ENCODE assay signal across 8 cellular contexts in the genomic region with DNA sequence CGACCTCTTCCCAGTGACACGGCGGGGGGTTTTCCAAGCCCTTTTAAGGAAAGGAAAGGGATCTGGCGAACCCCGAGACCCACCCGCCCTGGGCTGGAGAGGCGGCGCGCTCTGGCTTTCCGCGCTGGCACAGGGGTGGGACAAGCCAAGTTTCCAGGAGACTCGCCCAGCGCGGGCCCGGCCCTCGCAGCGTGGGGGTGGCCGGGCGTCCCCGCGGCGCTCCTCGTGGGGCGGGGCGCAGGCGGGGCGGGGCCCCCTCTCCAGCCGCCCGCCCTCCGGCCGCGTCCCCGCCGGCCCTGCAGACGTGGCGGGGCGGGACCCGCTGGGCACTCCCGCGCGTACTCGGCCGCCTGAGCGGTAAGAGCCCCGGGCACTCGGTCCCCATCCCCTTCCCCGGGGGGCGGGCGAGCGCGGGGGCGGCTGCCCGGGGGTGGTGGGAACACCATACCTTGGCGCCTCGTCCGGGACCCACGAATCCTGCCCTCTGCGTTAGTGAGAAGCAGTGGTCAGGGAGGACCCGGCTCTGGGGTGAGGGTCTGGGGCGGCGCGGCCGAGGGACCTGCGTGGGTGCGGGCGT. TPM values are rescaled to one million over a fixed set of nuclear protein-coding genes. Genes with fewer than 3 reads are reported as not detected.
A peak's percentile ranks its signal among the peaks of the same experiment; 100 is the strongest.
DNase-seq lines count a peak whose midpoint lies in the region; ATAC-seq lines count a peak whose summit lies in the region.

TSS of gene FAM114A1 (plus strand) at position 329 of the 577 bp plus-strand sequence. CDS start 10,273 bp downstream, outside the sequence.

- no peaks in the 10 kb centered on the region for H3K79me1 ChIP-seq in neuronal stem cell (ENCODE audit: low read depth, low read length)

- H3K36me3 ChIP-seq in BLaER1, result no peaks in the 10 kb centered on the region
- H3K36me3 ChIP-seq in adipocyte (ENCODE audit: control insufficient read depth, insufficient read depth, low read length, severe bottlenecking), result peaks cover 15% of the 10 kb centered on the region
- H3K36me3 ChIP-seq in neuronal stem cell (replicated peaks in 1 of 2; ENCODE audit: control insufficient read depth in 2 of 2, insufficient read depth in 2 of 2, low read length in 2 of 2), result peaks cover 0 to 3% of the 10 kb centered on the region in 2 donors

- WGBS in neuronal stem cell (ENCODE audit: extremely low coverage in 2 of 2, insufficient read length in 2 of 2, insufficient replicate concordance in 1 of 2), 2 donors, result no CpG with 5 or more reads among the region's 66 CpGs

- H3K9ac ChIP-seq in BLaER1 (no peak within 1 kb of the TSS), adipocyte (ENCODE audit: low read length) (peak within 1 kb of the TSS; percentile 97), neuronal stem cell (ENCODE audit: low read depth, low read length, poor library complexity) (peak within 1 kb of the TSS; percentile 87)

- no peak within 1 kb of the TSS for H3K4ac ChIP-seq in neuronal stem cell (ENCODE audit: low read length)

- H3K23ac ChIP-seq in neuronal stem cell (ENCODE audit: low read depth, low read length, poor library complexity), result peak within 1 kb of the TSS; percentile 94

- H4K20me1 ChIP-seq in BLaER1, result no peaks in the 10 kb centered on the region

- peak within 1 kb of the TSS; percentile 98 for H3K18ac ChIP-seq in neuronal stem cell (ENCODE audit: low read length)

- H2BK12ac ChIP-seq in neuronal stem cell (ENCODE audit: low read length), result no peak within 1 kb of the TSS

- DNase-seq in NOMO-1 treated with dmso at 0.1 percent for 144 hours (lab: John Stamatoyannopoulos, UW; ENCODE audit: unreplicated experiment) (peak; percentile 52), adipocyte (ENCODE audit: low read depth) (peak; percentile 95), head of caudate nucleus (peak; percentile 41 to 90 (median 79)), neuronal stem cell (ENCODE audit: low spot score) (peak; percentile 41), cortex of kidney (lab: John Stamatoyannopoulos, UW) (no peak)

- H3K14ac ChIP-seq in neuronal stem cell (ENCODE audit: low read length), result peak within 1 kb of the TSS; percentile 39

- H3K9me3 ChIP-seq in BLaER1, result no peaks in the 10 kb centered on the region
- no peaks in the 10 kb centered on the region for H3K9me3 ChIP-seq in adipocyte (ENCODE audit: control insufficient read depth, low read length)
- no peaks in the 10 kb centered on the region for H3K9me3 ChIP-seq in neuronal stem cell (replicated peaks in 1 of 2; ENCODE audit: control insufficient read depth in 2 of 2, insufficient read depth in 1 of 2, low read depth in 1 of 2, low read length in 2 of 2)

- ATAC-seq in GM18520 (IDR thresholded peaks at IDR 0.05; ENCODE audit: unreplicated experiment) (peak; percentile 78), HG03039 (IDR thresholded peaks at IDR 0.05; ENCODE audit: unreplicated experiment) (peak; percentile 85)

- H3K27me3 ChIP-seq in BLaER1, result peaks cover 30% of the 10 kb centered on the region
- no peaks in the 10 kb centered on the region for H3K27me3 ChIP-seq in adipocyte (replicated peaks; ENCODE audit: control insufficient read depth, insufficient read depth, low read length)
- peaks cover 2 to 22% (median 10%) of the 10 kb centered on the region in 3 experiments for H3K27me3 ChIP-seq in neuronal stem cell (ENCODE audit: control insufficient read depth in 3 of 3, insufficient read depth in 3 of 3, low read depth in 1 of 3, low read length in 3 of 3)

- H3K27ac ChIP-seq in BLaER1 (no peak within 1 kb of the TSS), neuronal stem cell (replicated peaks; ENCODE audit: low read length) (no peak within 1 kb of the TSS)

- H2BK120ac ChIP-seq in neuronal stem cell (ENCODE audit: low read depth, low read length), result no peak within 1 kb of the TSS

- peak within 1 kb of the TSS; percentile 94 for H2AFZ ChIP-seq in neuronal stem cell (ENCODE audit: low read length)

- peak within 1 kb of the TSS; percentile 76 for H2BK5ac ChIP-seq in neuronal stem cell (ENCODE audit: low read length)

- intact Hi-C loops in head of caudate nucleus (cut with DNase I), result no loop called here

- peak within 1 kb of the TSS; percentile 62 for H3K4me3 ChIP-seq in BLaER1
- peak within 1 kb of the TSS; percentile 90 for H3K4me3 ChIP-seq in adipocyte (ENCODE audit: low read length)
- H3K4me3 ChIP-seq in neuronal stem cell (ENCODE audit: low read length in 2 of 2), result peak within 1 kb of the TSS; percentile 50 to 87

- peak within 1 kb of the TSS; percentile 23 for H4K8ac ChIP-seq in neuronal stem cell (ENCODE audit: low read depth, low read length)

- peak within 1 kb of the TSS; percentile 79 for H2AK5ac ChIP-seq in neuronal stem cell (ENCODE audit: low read depth, low read length)

- H3K4me2 ChIP-seq in BLaER1 (peak within 1 kb of the TSS; percentile 67), neuronal stem cell (ENCODE audit: insufficient read depth, low read length, poor library complexity, severe bottlenecking) (peak within 1 kb of the TSS; percentile 87)

- no peaks in the 10 kb centered on the region for H3K4me1 ChIP-seq in BLaER1
- peaks cover 44% of the 10 kb centered on the region for H3K4me1 ChIP-seq in adipocyte (ENCODE audit: control insufficient read depth, insufficient read depth, low read length)
- peaks cover 5 to 6% of the 10 kb centered on the region in 2 donors for H3K4me1 ChIP-seq in neuronal stem cell (ENCODE audit: control insufficient read depth in 2 of 2, insufficient read depth in 1 of 2, low read depth in 1 of 2, low read length in 2 of 2)

- peak within 1 kb of the TSS; percentile 99 for H2BK15ac ChIP-seq in neuronal stem cell (ENCODE audit: low read length)

- H4K91ac ChIP-seq in neuronal stem cell (ENCODE audit: low read depth, low read length, poor library complexity), result no peak within 1 kb of the TSS

RNA-seq across cellular contexts. Expression of gene FAM114A1, which starts in this region (rescaled TPM):
- polyA plus RNA-seq in neuronal stem cell (2013, experiment 1 of 2), result 6.7 TPM
- 8.1 TPM for polyA plus RNA-seq in neuronal stem cell (2013, experiment 2 of 2)
